28 cellular contexts compared by ENCODE assay signal in the genomic region with DNA sequence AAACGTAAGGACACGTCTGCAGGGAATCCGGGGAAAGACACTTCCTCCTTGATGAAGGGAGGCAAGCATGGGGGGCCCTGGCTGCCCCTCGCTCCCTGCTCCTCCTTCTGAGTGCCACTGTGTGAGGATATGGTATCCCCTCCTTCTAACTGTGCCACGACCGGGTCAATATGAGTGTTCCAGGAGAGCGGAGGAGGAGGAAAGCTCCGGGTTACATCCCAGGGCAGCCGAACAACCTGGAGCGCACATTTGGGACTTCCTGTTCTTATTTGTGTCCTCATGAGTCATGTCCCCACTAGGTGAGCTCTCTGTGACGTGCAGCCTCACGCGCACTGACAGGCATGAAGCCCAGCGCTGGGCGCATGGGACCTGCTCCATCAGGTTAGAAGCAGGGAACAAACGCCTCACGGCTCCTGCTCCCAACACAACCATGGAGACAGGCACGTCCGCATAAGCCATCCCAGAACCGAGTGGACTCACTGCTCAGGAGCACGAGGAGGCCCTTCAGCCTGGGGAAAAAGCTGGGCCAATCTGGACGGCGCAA.
DNase-seq lines count a peak whose midpoint lies in the region; ATAC-seq, FAIRE-seq and TF ChIP-seq lines count a peak whose summit lies in the region.
"Had no signal": no experiment of that assay in that cellular context is flagged by ENCODE, and none has a peak within 500 bp of the region (broad histone marks: within the 10 kb centered on the region; RNA-seq: fewer than 3 reads in every experiment).

No MANE protein-coding gene starts in this region.

- H3K9me3 ChIP-seq in HepG2 (ENCODE audit: low read length) (no peaks in the 10 kb centered on the region), right lobe of liver (no peaks in the 10 kb centered on the region)
- H3K9me3 ChIP-seq: gastrocnemius medialis, pancreas, Peyer's patch, testis had no signal

- TF ChIP-seq EP300 in HepG2 (IDR thresholded peaks at IDR 0.05; ENCODE audit: low read depth in 2 of 2, low read length in 2 of 2) = no peak
- no peak for TF ChIP-seq EP300 in HepG2 (CRISPR knock-in tag; IDR thresholded peaks at IDR 0.05; ENCODE audit: borderline replicate concordance)

- CTCF ChIA-PET in HepG2 (lab: Yijun Ruan, JAX; ENCODE audit: low intra/inter-chr PET ratio, low total read pairs) = no interaction called here

- H3K9ac ChIP-seq in HepG2 (ENCODE audit: insufficient read depth, low read depth, low read length) = no peak overlapping the region

- POLR2A ChIA-PET in HepG2 (lab: Yijun Ruan, JAX) = no interaction called here

- H3K4me1 Mint-ChIP-seq in dendritic cell treated with granulocyte-macrophage colony-stimulating factor and Interleukin-4, amounts not matched to agents 40 ng/mL and 50 ng/mL, for 4 days (ENCODE audit: low read depth) = peaks cover 42% of the 10 kb centered on the region
- H3K4me1 Mint-ChIP-seq in natural killer cell = peaks cover 20 to 56% of the 10 kb centered on the region in 2 donors

- FAIRE-seq in HepG2 (lab: Jason Lieb, UNC) = no peak
- FAIRE-seq: kidney, pancreas had no signal

- H3K4me2 ChIP-seq in HepG2 (ENCODE audit: low read depth, low read length) = no peak overlapping the region

- no peak for ATAC-seq in HepG2
- no peak for ATAC-seq in right lobe of liver
- no peak for ATAC-seq in natural killer cell
- no peak for ATAC-seq in HG02571 (IDR thresholded peaks at IDR 0.05; ENCODE audit: unreplicated experiment)
- ATAC-seq in HG02610 (IDR thresholded peaks at IDR 0.05; ENCODE audit: unreplicated experiment) = no peak
- ATAC-seq in HG02970 (IDR thresholded peaks at IDR 0.05; ENCODE audit: low FRiP score, unreplicated experiment) = no peak
- ATAC-seq: activated T-cell treated with anti-CD3 and anti-CD28 coated beads, Interleukin-2, amount 50 U/mL, for 72 hours; pancreas; right cardiac atrium had no signal

- intact Hi-C loops in HepG2 (cut with micrococcal nuclease; ENCODE audit: unreplicated experiment) = no loop called here
- intact Hi-C loops in right lobe of liver (cut with DNase I) = no loop called here
- intact Hi-C loops in dendritic cell treated with granulocyte-macrophage colony-stimulating factor and Interleukin-4, amounts not matched to agents 40 ng/mL and 50 ng/mL, for 4 days (cut with micrococcal nuclease) = no loop called here
- intact Hi-C loops in natural killer cell (cut with micrococcal nuclease) = no loop called here

- no peak for TF ChIP-seq RAD21 in HepG2 (CRISPR knock-in tag; IDR thresholded peaks at IDR 0.05)

- H3K4me3 ChIP-seq in HepG2 (replicated peaks in 1 of 3; ENCODE audit: insufficient read depth in 1 of 3, low read depth in 2 of 3, low read length in 3 of 3) (no peak overlapping the region), right lobe of liver (no peak overlapping the region)
- H3K4me3 ChIP-seq: cardiac muscle cell, dorsolateral prefrontal cortex, gastrocnemius medialis, lung, pancreas, Peyer's patch, testis had no signal

- TF ChIP-seq POLR2A in HepG2 (IDR thresholded peaks at IDR 0.05; ENCODE audit: insufficient read depth in 1 of 2, low read depth in 2 of 2, low read length in 2 of 2) = no peak
- no peak for TF ChIP-seq POLR2A in right lobe of liver (IDR thresholded peaks at IDR 0.05)

- no peaks in the 10 kb centered on the region for H4K20me1 ChIP-seq in HepG2 (ENCODE audit: insufficient read depth, low read length)

- peaks cover 81% of the 10 kb centered on the region for H3K36me3 Mint-ChIP-seq in dendritic cell treated with granulocyte-macrophage colony-stimulating factor and Interleukin-4, amounts not matched to agents 40 ng/mL and 50 ng/mL, for 4 days (ENCODE audit: low read depth)
- H3K36me3 Mint-ChIP-seq in natural killer cell = no peaks in the 10 kb centered on the region

- DNase-seq in HepG2 (ENCODE audit: low spot score) (no peak), right lobe of liver (no peak), natural killer cell (no peak)
- DNase-seq: activated CD4-positive, CD25-positive, alpha-beta regulatory T cell; activated CD8-positive, alpha-beta memory T cell treated with anti-CD3 and anti-CD28 coated beads for 24 hours; activated T-cell treated with anti-CD3 and anti-CD28 coated beads, Interleukin-2, amount 50 U/mL, for 72 hours; DND-41; erythroblast; H9; hypothalamus; kidney; NCI-H1105; NCI-H2107; NK-92 treated with Interleukin-12 subunit alpha and Interleukin-12 subunit beta, amount 100 ng/mL, for 24 hours; right cardiac atrium; T1000; testis had no signal

- H3K4me1 ChIP-seq in HepG2 (ENCODE audit: insufficient read depth, low read length) = peaks cover 36% of the 10 kb centered on the region
- no peaks in the 10 kb centered on the region for H3K4me1 ChIP-seq in right lobe of liver
- H3K4me1 ChIP-seq: pancreas, testis had no signal

- no peaks in the 10 kb centered on the region for H3K27me3 Mint-ChIP-seq in dendritic cell treated with granulocyte-macrophage colony-stimulating factor and Interleukin-4, amounts not matched to agents 40 ng/mL and 50 ng/mL, for 4 days
- no peaks in the 10 kb centered on the region for H3K27me3 Mint-ChIP-seq in natural killer cell (ENCODE audit: low read depth in 2 of 2)
- H3K27me3 Mint-ChIP-seq: CD8-positive, alpha-beta memory T cell had no signal

- H3K27me3 ChIP-seq in HepG2 (ENCODE audit: control insufficient read depth in 1 of 2, insufficient read depth in 2 of 2, low read length in 2 of 2) (no peaks in the 10 kb centered on the region), right lobe of liver (no peaks in the 10 kb centered on the region)
- H3K27me3 ChIP-seq: cardiac muscle cell, dorsolateral prefrontal cortex, gastrocnemius medialis, pancreas, Peyer's patch, testis had no signal

- H2AFZ ChIP-seq in HepG2 (ENCODE audit: low read length) = no peak overlapping the region

- TF ChIP-seq CTCF in HepG2 (CRISPR knock-in tag; IDR thresholded peaks at IDR 0.05) (no peak), right lobe of liver (IDR thresholded peaks at IDR 0.05) (no peak), natural killer cell (IDR thresholded peaks at IDR 0.05) (no peak)

- no TSS peak for BruUV-seq in HepG2 (replicated peaks; lab: Mats Ljungman, UMichigan)

- H3K4me3 Mint-ChIP-seq in dendritic cell treated with granulocyte-macrophage colony-stimulating factor and Interleukin-4, amounts not matched to agents 40 ng/mL and 50 ng/mL, for 4 days = no peak overlapping the region
- H3K4me3 Mint-ChIP-seq in natural killer cell = no peak overlapping the region
- H3K4me3 Mint-ChIP-seq: activated T-cell treated with anti-CD3 and anti-CD28 coated beads, Interleukin-2, amount 50 U/mL, for 72 hours; H9 had no signal

- H3K79me2 ChIP-seq in HepG2 (ENCODE audit: insufficient read depth, low read length) = no peaks in the 10 kb centered on the region

- 93% methylated on average over 23 of the region's 23 CpGs for WGBS in HepG2 (ENCODE audit: low lambda C conversion rate)
- 82% methylated on average over 4 of the region's 23 CpGs for WGBS in right lobe of liver (ENCODE audit: insufficient coverage, low coverage, low lambda C conversion rate, missing lambda C conversion rate)

- H3K27ac ChIP-seq in HepG2 (ENCODE audit: extremely low read length, insufficient read depth, low read length) (no peak overlapping the region), right lobe of liver (no peak overlapping the region)
- H3K27ac ChIP-seq: cardiac muscle cell, gastrocnemius medialis, pancreas, Peyer's patch, testis had no signal

- H3K27ac Mint-ChIP-seq in dendritic cell treated with granulocyte-macrophage colony-stimulating factor and Interleukin-4, amounts not matched to agents 40 ng/mL and 50 ng/mL, for 4 days = peak overlapping the region; percentile 33
- H3K27ac Mint-ChIP-seq in natural killer cell = peak overlapping the region; percentile 72 to 73

- H3K9me3 Mint-ChIP-seq in dendritic cell treated with granulocyte-macrophage colony-stimulating factor and Interleukin-4, amounts not matched to agents 40 ng/mL and 50 ng/mL, for 4 days = no peaks in the 10 kb centered on the region
- no peaks in the 10 kb centered on the region for H3K9me3 Mint-ChIP-seq in natural killer cell
- H3K9me3 Mint-ChIP-seq: activated T-cell treated with anti-CD3 and anti-CD28 coated beads, Interleukin-2, amount 50 U/mL, for 72 hours; CD8-positive, alpha-beta memory T cell had no signal

- in situ Hi-C loops in HepG2 (cut with HindIII; ENCODE audit: extremely low pct_ligation_motif_present, low pct_unique_long_range_greater_than_20kb) = no loop called here

- H3K36me3 ChIP-seq in HepG2 (replicated peaks in 1 of 2; ENCODE audit: control insufficient read depth in 1 of 2, insufficient read depth in 2 of 2, low read length in 2 of 2) (peaks cover 4 to 11% of the 10 kb centered on the region in 2 experiments; a peak in 4 of 5 replicates), right lobe of liver (peaks cover 0 to 19% (median under 1%) of the 10 kb centered on the region in 4 donors)
- H3K36me3 ChIP-seq: cardiac muscle cell had no signal

TF ChIP-seq in HepG2, 621 proteins besides CTCF, POLR2A, EP300 and RAD21 (continues in another document):
- TF ChIP-seq, protein P1, sequence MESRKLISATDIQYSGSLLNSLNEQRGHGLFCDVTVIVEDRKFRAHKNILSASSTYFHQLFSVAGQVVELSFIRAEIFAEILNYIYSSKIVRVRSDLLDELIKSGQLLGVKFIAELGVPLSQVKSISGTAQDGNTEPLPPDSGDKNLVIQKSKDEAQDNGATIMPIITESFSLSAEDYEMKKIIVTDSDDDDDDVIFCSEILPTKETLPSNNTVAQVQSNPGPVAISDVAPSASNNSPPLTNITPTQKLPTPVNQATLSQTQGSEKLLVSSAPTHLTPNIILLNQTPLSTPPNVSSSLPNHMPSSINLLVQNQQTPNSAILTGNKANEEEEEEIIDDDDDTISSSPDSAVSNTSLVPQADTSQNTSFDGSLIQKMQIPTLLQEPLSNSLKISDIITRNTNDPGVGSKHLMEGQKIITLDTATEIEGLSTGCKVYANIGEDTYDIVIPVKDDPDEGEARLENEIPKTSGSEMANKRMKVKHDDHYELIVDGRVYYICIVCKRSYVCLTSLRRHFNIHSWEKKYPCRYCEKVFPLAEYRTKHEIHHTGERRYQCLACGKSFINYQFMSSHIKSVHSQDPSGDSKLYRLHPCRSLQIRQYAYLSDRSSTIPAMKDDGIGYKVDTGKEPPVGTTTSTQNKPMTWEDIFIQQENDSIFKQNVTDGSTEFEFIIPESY (CRISPR knock-in tag; IDR thresholded peaks at IDR 0.05) = peak; percentile 50; the same call in 1 of the 2 replicates
